Comparison of ENCODE assay signal across 19 cellular contexts in the genomic region with DNA sequence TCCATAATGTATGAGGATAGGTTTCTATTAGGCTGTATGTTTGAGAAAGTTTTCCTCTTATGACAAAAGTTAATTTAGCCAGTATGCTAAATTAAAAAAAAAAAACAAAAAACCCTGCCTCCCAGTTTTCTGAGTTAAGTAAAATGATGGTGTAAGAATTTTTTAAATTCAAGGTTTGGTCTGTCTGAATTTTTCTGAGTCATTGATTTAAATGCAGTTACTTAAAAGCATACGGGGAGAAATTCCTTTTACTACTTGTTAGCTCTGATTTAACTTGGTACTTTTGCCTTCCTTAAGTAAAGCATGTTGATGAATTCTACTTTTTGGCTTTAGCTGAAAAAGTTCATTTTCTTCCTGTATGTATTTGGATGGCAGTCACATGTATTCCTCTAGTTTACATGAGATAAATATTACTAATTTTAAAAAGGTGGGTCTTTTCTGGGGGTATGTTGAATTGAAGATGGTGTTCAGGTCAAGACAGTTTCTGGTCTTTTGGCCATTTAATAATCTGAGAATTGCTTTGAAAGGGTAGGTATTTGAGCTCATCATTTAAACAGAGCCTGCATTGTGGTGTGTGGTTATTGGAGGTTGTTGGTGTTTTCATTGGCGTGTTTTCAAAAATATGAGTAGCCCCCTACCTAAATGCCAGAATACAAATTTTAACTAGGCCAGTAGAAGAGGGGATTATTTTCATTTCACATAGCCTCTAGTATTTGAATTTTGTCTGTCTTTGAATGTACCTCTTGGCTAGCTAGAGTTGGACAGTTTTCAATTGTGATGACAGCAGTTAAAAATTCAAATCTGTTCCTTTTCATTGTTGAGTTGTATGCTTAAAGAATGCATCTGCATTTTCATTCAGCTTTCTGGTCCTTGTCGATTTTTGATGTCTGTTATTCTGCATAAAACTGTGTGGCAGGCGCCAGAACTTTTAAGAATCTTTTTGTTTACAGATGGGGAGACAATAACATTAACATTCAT.
A peak's percentile ranks its signal among the peaks of the same experiment; 100 is the strongest.
DNase-seq lines count a peak whose midpoint lies in the region; ATAC-seq and TF ChIP-seq lines count a peak whose summit lies in the region.
"Had no signal": no experiment of that assay in that cellular context is flagged by ENCODE, and none has a peak within 500 bp of the region (broad histone marks: within the 10 kb centered on the region; RNA-seq: fewer than 3 reads in every experiment).

No MANE protein-coding gene starts in this region.

- peak overlapping the region; percentile 33 for H3K27ac Mint-ChIP-seq in activated T-helper 17 cell treated with anti-CD3 and anti-CD28 coated beads, Interleukin-2, amount 50 U/mL, for 72 hours
- H3K27ac Mint-ChIP-seq in stimulated activated effector memory CD8-positive, alpha-beta T cell treated with anti-CD3 and anti-CD28 coated beads, Interleukin-12 subunit alpha, Interleukin-12 subunit beta, amount 100 ng/mL, for 72 hours, result no peak overlapping the region
- H3K27ac Mint-ChIP-seq: activated B cell treated with CpG ODN at 0.5 μM for 24 hours; activated naive CD4-positive, alpha-beta T cell treated with anti-CD3 and anti-CD28 coated beads, Interleukin-2, amount 50 U/mL, for 24 hours; immature natural killer cell; progenitor cell of endocrine pancreas had no signal

- no peaks in the 10 kb centered on the region for H3K36me3 ChIP-seq in GM23248 (ENCODE audit: low read depth)
- H3K36me3 ChIP-seq: BLaER1 treated with 17β-estradiol and CSF1 and Interleukin-3, amounts not matched to agents 10 nM and 100 nM; upper lobe of left lung had no signal

- 30% methylated on average over 4 of the region's 4 CpGs for WGBS in GM23248 (ENCODE audit: low coverage in 1 of 2, low lambda C conversion rate in 2 of 2, missing lambda C conversion rate in 2 of 2), 2 experiments

- H3K79me2 ChIP-seq in GM23248 (ENCODE audit: insufficient read depth), result peaks cover 93% of the 10 kb centered on the region

- no peaks in the 10 kb centered on the region for H3K27me3 ChIP-seq in GM23248 (replicated peaks; ENCODE audit: insufficient read depth)
- H3K27me3 ChIP-seq: BLaER1 treated with 17β-estradiol and CSF1 and Interleukin-3, amounts not matched to agents 10 nM and 100 nM; foreskin keratinocyte; upper lobe of left lung had no signal

- H3K9me2 ChIP-seq in GM23248 (ENCODE audit: insufficient read depth), result no peaks in the 10 kb centered on the region

- H3K4me1 Mint-ChIP-seq in activated T-helper 17 cell treated with anti-CD3 and anti-CD28 coated beads, Interleukin-2, amount 50 U/mL, for 72 hours, result peaks cover 46% of the 10 kb centered on the region
- H3K4me1 Mint-ChIP-seq in stimulated activated effector memory CD8-positive, alpha-beta T cell treated with anti-CD3 and anti-CD28 coated beads, Interleukin-12 subunit alpha, Interleukin-12 subunit beta, amount 100 ng/mL, for 72 hours, result peaks cover 46% of the 10 kb centered on the region

- peaks cover 39% of the 10 kb centered on the region for H3K4me1 ChIP-seq in GM23248 (ENCODE audit: insufficient read depth)

- H3K9me3 ChIP-seq in GM23248 (ENCODE audit: low read depth), result no peaks in the 10 kb centered on the region
- H3K9me3 ChIP-seq: upper lobe of left lung had no signal

- H3K4me3 ChIP-seq in GM23248 (peak overlapping the region; percentile 48), fibroblast of mammary gland (ENCODE audit: control insufficient read depth, low read depth, low read length) (no peak overlapping the region), skeletal muscle cell (ENCODE audit: low read depth, low read length) (no peak overlapping the region)
- H3K4me3 ChIP-seq: BLaER1 treated with 17β-estradiol and CSF1 and Interleukin-3, amounts not matched to agents 10 nM and 100 nM; upper lobe of left lung had no signal

- TF ChIP-seq CTCF in fibroblast of mammary gland (conservative IDR thresholded peaks at IDR 0.05; ENCODE audit: control insufficient read depth, insufficient read depth, low read depth, low read length), result no peak

- no peaks in the 10 kb centered on the region for H3K9me3 Mint-ChIP-seq in activated T-helper 17 cell treated with anti-CD3 and anti-CD28 coated beads, Interleukin-2, amount 50 U/mL, for 72 hours
- no peaks in the 10 kb centered on the region for H3K9me3 Mint-ChIP-seq in stimulated activated effector memory CD8-positive, alpha-beta T cell treated with anti-CD3 and anti-CD28 coated beads, Interleukin-12 subunit alpha, Interleukin-12 subunit beta, amount 100 ng/mL, for 72 hours
- H3K9me3 Mint-ChIP-seq: activated B cell treated with CpG ODN at 0.5 μM for 24 hours; activated naive CD4-positive, alpha-beta T cell treated with anti-CD3 and anti-CD28 coated beads, Interleukin-2, amount 50 U/mL, for 24 hours; immature natural killer cell had no signal

- in situ Hi-C loops in GM23248 (cut with MboI), result no loop called here

- H3K27ac ChIP-seq in GM23248, result peak overlapping the region; percentile 38
- H3K27ac ChIP-seq: BLaER1 treated with 17β-estradiol and CSF1 and Interleukin-3, amounts not matched to agents 10 nM and 100 nM; foreskin keratinocyte; upper lobe of left lung had no signal

- H3K4me2 ChIP-seq in GM23248 (ENCODE audit: unreplicated experiment), result peak overlapping the region; percentile 83
- H3K4me2 ChIP-seq: BLaER1 treated with 17β-estradiol and CSF1 and Interleukin-3, amounts not matched to agents 10 nM and 100 nM had no signal

- 0 out of 2 replicates have a peak overlapping the region, but pooled peaks have one; percentile 22 for H3K9ac ChIP-seq in GM23248
- H3K9ac ChIP-seq: BLaER1 treated with 17β-estradiol and CSF1 and Interleukin-3, amounts not matched to agents 10 nM and 100 nM had no signal

- H3F3A ChIP-seq in GM23248 (ENCODE audit: insufficient read depth), result peaks cover 26% of the 10 kb centered on the region

- no peaks in the 10 kb centered on the region for H3K27me3 Mint-ChIP-seq in activated T-helper 17 cell treated with anti-CD3 and anti-CD28 coated beads, Interleukin-2, amount 50 U/mL, for 72 hours
- H3K27me3 Mint-ChIP-seq: activated B cell treated with CpG ODN at 0.5 μM for 24 hours; activated naive CD4-positive, alpha-beta T cell treated with anti-CD3 and anti-CD28 coated beads, Interleukin-2, amount 50 U/mL, for 24 hours; progenitor cell of endocrine pancreas had no signal

- peak; percentile 63 for DNase-seq in GM23248
- peak; percentile 30 for DNase-seq in fibroblast of mammary gland (ENCODE audit: low read depth)
- DNase-seq in skeletal muscle cell (ENCODE audit: low read depth), result peak; percentile 11
- DNase-seq in SW 1271 (lab: John Stamatoyannopoulos, UW), result no peak
- DNase-seq in hippocampal formation (lab: John Stamatoyannopoulos, UW), result no peak
- no peak for DNase-seq in stimulated activated effector memory CD8-positive, alpha-beta T cell treated with anti-CD3 and anti-CD28 coated beads, Interleukin-12 subunit alpha, Interleukin-12 subunit beta, amount 100 ng/mL, for 72 hours (ENCODE audit: low spot score in 2 of 2)
- DNase-seq: activated B cell treated with CpG ODN at 0.5 μM for 24 hours; cortex of kidney; foreskin keratinocyte; immature natural killer cell; NCI-H1105 treated with DMSO at 0.1 percent for 48 hours; OCI-M1; stimulated activated CD4-positive, alpha-beta T cell treated with anti-CD3 and anti-CD28 coated beads, Interleukin-2, amount 100 ng/mL, for 24 hours; upper lobe of left lung had no signal

- H3K36me3 Mint-ChIP-seq in activated T-helper 17 cell treated with anti-CD3 and anti-CD28 coated beads, Interleukin-2, amount 50 U/mL, for 72 hours (ENCODE audit: low read depth), result no peaks in the 10 kb centered on the region
- no peaks in the 10 kb centered on the region for H3K36me3 Mint-ChIP-seq in stimulated activated effector memory CD8-positive, alpha-beta T cell treated with anti-CD3 and anti-CD28 coated beads, Interleukin-12 subunit alpha, Interleukin-12 subunit beta, amount 100 ng/mL, for 72 hours
- H3K36me3 Mint-ChIP-seq: activated naive CD4-positive, alpha-beta T cell treated with anti-CD3 and anti-CD28 coated beads, Interleukin-2, amount 50 U/mL, for 24 hours; immature natural killer cell had no signal

- H2AFZ ChIP-seq in GM23248, result no peak overlapping the region

- ATAC-seq in activated T-helper 17 cell treated with anti-CD3 and anti-CD28 coated beads, Interleukin-2, amount 50 U/mL, for 72 hours (replicated peaks), result no peak
- no peak for ATAC-seq in GM21367 (IDR thresholded peaks at IDR 0.05; ENCODE audit: unreplicated experiment)
- ATAC-seq in stimulated activated effector memory CD8-positive, alpha-beta T cell treated with anti-CD3 and anti-CD28 coated beads, Interleukin-12 subunit alpha, Interleukin-12 subunit beta, amount 100 ng/mL, for 72 hours, result no peak
- ATAC-seq: foreskin keratinocyte had no signal

- no peak overlapping the region for H3K4me3 Mint-ChIP-seq in activated T-helper 17 cell treated with anti-CD3 and anti-CD28 coated beads, Interleukin-2, amount 50 U/mL, for 72 hours
- H3K4me3 Mint-ChIP-seq in stimulated activated effector memory CD8-positive, alpha-beta T cell treated with anti-CD3 and anti-CD28 coated beads, Interleukin-12 subunit alpha, Interleukin-12 subunit beta, amount 100 ng/mL, for 72 hours, result no peak overlapping the region
- H3K4me3 Mint-ChIP-seq: activated B cell treated with CpG ODN at 0.5 μM for 24 hours; activated naive CD4-positive, alpha-beta T cell treated with anti-CD3 and anti-CD28 coated beads, Interleukin-2, amount 50 U/mL, for 24 hours; immature natural killer cell had no signal

- H4K20me1 ChIP-seq in GM23248 (ENCODE audit: insufficient read depth), result peaks cover 15% of the 10 kb centered on the region; the same call in 1 of the 2 replicates

Comparison
In these comparisons a context has a peak if more than half of its experiments do, and no peak if none do; other contexts are left out.
1. DNase-seq: peak in GM23248 (single experiment), fibroblast of mammary gland (single experiment) and skeletal muscle cell (single experiment); none in SW 1271 (0 of 2), hippocampal formation (0 of 2) and stimulated activated effector memory CD8-positive, alpha-beta T cell treated with anti-CD3 and anti-CD28 coated beads, Interleukin-12 subunit alpha, Interleukin-12 subunit beta, amount 100 ng/mL, for 72 hours (0 of 2).